In the genomic region with DNA sequence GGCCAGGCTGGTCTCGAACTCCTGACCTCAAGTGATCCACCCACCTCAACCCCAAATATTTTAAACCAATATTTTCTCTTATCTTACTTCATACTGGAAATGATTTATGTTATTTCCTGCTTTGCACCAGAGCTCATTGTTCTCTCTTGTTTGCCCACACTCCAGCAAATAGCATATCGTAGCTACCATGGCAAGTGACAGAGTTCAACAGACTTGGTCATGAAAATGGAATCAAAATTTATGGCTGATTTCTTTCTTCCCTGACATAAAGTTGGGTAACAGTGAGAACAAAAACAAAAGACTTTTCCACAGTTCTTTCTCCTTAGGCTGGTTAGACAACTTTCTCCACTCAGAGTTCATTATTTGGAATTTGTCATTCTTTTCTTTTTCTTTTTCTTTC, we compare ENCODE assay signal across 1 cellular context.
TF ChIP-seq lines count a peak whose summit lies in the region.

No MANE protein-coding gene starts in this region.

TF ChIP-seq in GM12878, 131 proteins besides CTCF, POLR2A, EP300 and RAD21:
- no peak for TF ChIP-seq BMI1 (IDR thresholded peaks at IDR 0.05; ENCODE audit: borderline replicate concordance)
- no peak for TF ChIP-seq CBX3 (IDR thresholded peaks at IDR 0.05; ENCODE audit: borderline replicate concordance, low read depth)
- no peak for TF ChIP-seq MYC (IDR thresholded peaks at IDR 0.05; ENCODE audit: insufficient read depth, insufficient read length, insufficient replicate concordance, low read length, severe bottlenecking)
- no peak for TF ChIP-seq NFIC (IDR thresholded peaks at IDR 0.05; ENCODE audit: low read depth, low read length)
- TF ChIP-seq NR2C1 (IDR thresholded peaks at IDR 0.05) = no peak
- TF ChIP-seq IRF4 (IDR thresholded peaks at IDR 0.05; ENCODE audit: low read depth, low read length) = no peak
TF ChIP-seq in GM12878: peak in this region for 0.
